ENCODE assay signal across 8 cellular contexts in genomic region chr11:65551572-65552398, GRCh38. TPM values are rescaled to one million over a fixed set of nuclear protein-coding genes. Genes with fewer than 3 reads are reported as not detected.
DNase-seq lines count a peak whose midpoint lies in the region; ATAC-seq, FAIRE-seq and TF ChIP-seq lines count a peak whose summit lies in the region.
"Had no signal": no experiment of that assay in that cellular context is flagged by ENCODE, and none has a peak within 500 bp of the region (broad histone marks: within the 10 kb centered on the region; RNA-seq: fewer than 3 reads in every experiment).

No MANE protein-coding gene starts in this region.

- peak overlapping the region; percentile 50 for H3K27ac Mint-ChIP-seq in activated naive CD8-positive, alpha-beta T cell treated with anti-CD3 and anti-CD28 coated beads for 36 hours

- H3K9me3 ChIP-seq in PC-3 (ENCODE audit: low read length) (no peaks in the 10 kb centered on the region), keratinocyte (ENCODE audit: control insufficient read depth, low read depth, low read length) (no peaks in the 10 kb centered on the region)
- H3K9me3 ChIP-seq: adrenal gland had no signal

- no peaks in the 10 kb centered on the region for H3K9me3 Mint-ChIP-seq in activated naive CD8-positive, alpha-beta T cell treated with anti-CD3 and anti-CD28 coated beads for 36 hours

- peaks cover 60% of the 10 kb centered on the region for H3K4me1 Mint-ChIP-seq in activated naive CD8-positive, alpha-beta T cell treated with anti-CD3 and anti-CD28 coated beads for 36 hours

- peaks cover 23% of the 10 kb centered on the region for H3K36me3 Mint-ChIP-seq in activated naive CD8-positive, alpha-beta T cell treated with anti-CD3 and anti-CD28 coated beads for 36 hours

- H3K4me1 ChIP-seq in PC-3 (ENCODE audit: insufficient read depth, low read length) (peaks cover 37% of the 10 kb centered on the region), keratinocyte (ENCODE audit: control insufficient read depth, extremely low read depth, insufficient read depth, low read length) (peaks cover 18% of the 10 kb centered on the region)

- H3K79me2 ChIP-seq in PC-3 (ENCODE audit: low read length) (peaks cover 19% of the 10 kb centered on the region), keratinocyte (ENCODE audit: control insufficient read depth, insufficient read depth, low read length) (no peaks in the 10 kb centered on the region)

- intact Hi-C loops in PC-3 (cut with micrococcal nuclease): no loop called here

- H3K27ac ChIP-seq in PC-3 (ENCODE audit: low read length) (peak overlapping the region; percentile 14; the same call in 1 of the 2 replicates), keratinocyte (ENCODE audit: control insufficient read depth, insufficient read depth, low read length) (no peak overlapping the region)
- H3K27ac ChIP-seq: adrenal gland had no signal

- CTCF ChIA-PET in PC-3 (lab: Charles Lee): interaction anchor here (0.6 to 2.0 kb wide), 2 partner anchors 10 to 12 kb away, joined by 5 to 7 read pairs; no protein-coding TSS in a partner anchor

- H3K9ac ChIP-seq in PC-3 (ENCODE audit: low read length) (no peak overlapping the region), keratinocyte (ENCODE audit: control insufficient read depth, extremely low read depth, insufficient read depth, low read length) (no peak overlapping the region)

- H3K27me3 Mint-ChIP-seq in activated naive CD8-positive, alpha-beta T cell treated with anti-CD3 and anti-CD28 coated beads for 36 hours: no peaks in the 10 kb centered on the region

- ATAC-seq in HG03175 (IDR thresholded peaks at IDR 0.05; ENCODE audit: unreplicated experiment): peak; percentile 63
- ATAC-seq in PC-3: no peak
- peak; percentile 54 for ATAC-seq in stimulated activated naive CD8-positive, alpha-beta T cell treated with anti-CD3 and anti-CD28 coated beads, Interleukin-15, Interleukin-2, amounts not matched to agents 100 U/mL and 50 U/mL, for 24 hours

- POLR2A ChIA-PET in PC-3 (lab: Charles Lee; ENCODE audit: unreplicated experiment): no interaction called here

- H3K4me2 ChIP-seq in PC-3 (ENCODE audit: low read length) (peak overlapping the region; percentile 68), keratinocyte (ENCODE audit: control insufficient read depth, extremely low read depth, insufficient read depth, low read depth, low read length) (no peak overlapping the region)

- H3F3A ChIP-seq in PC-3 (ENCODE audit: low read length, unreplicated experiment): no peaks in the 10 kb centered on the region

- TF ChIP-seq CTCF in GM12865 (IDR thresholded peaks at IDR 0.05; ENCODE audit: insufficient read depth, low read depth, low read length, missing control alignments) (peak; percentile 72), PC-3 (conservative IDR thresholded peaks at IDR 0.05; ENCODE audit: low read depth, low read length) (peak; percentile 72), keratinocyte (optimal IDR thresholded peaks at IDR 0.05 in 1 of 3, IDR thresholded peaks at IDR 0.05 in 1 of 3, conservative IDR thresholded peaks at IDR 0.05 in 1 of 3; ENCODE audit: extremely low read depth in 1 of 3, insufficient read depth in 2 of 3, low read length in 3 of 3) (peak; percentile 53 to 86 (median 63))

- peaks cover 11% of the 10 kb centered on the region; the same call in 1 of the 2 replicates for H3K36me3 ChIP-seq in PC-3 (ENCODE audit: low read depth, low read length)
- H3K36me3 ChIP-seq in keratinocyte (ENCODE audit: control insufficient read depth in 2 of 2, extremely low read depth in 1 of 2, insufficient read depth in 2 of 2, low read length in 2 of 2): no peaks in the 10 kb centered on the region

- dilution Hi-C loops in keratinocyte (cut with MboI; ENCODE audit: extremely low pct_ligation_motif_present, low sequenced_read_pairs): no loop called here

- no peaks in the 10 kb centered on the region for H3K9me2 ChIP-seq in PC-3 (replicated peaks; ENCODE audit: low read length)

- H4K20me1 ChIP-seq in PC-3 (ENCODE audit: low read length): no peaks in the 10 kb centered on the region
- H4K20me1 ChIP-seq in keratinocyte (ENCODE audit: control insufficient read depth, extremely low read depth, insufficient read depth, low read length): no peaks in the 10 kb centered on the region

- no peaks in the 10 kb centered on the region for H3K9me1 ChIP-seq in keratinocyte (ENCODE audit: control insufficient read depth, extremely low read depth, insufficient read depth, low read length)

- DNase-seq in GM12865 (ENCODE audit: low read depth) (peak; percentile 84), PC-3 (peak; percentile 71), keratinocyte (ENCODE audit: low read depth, low spot score) (no peak), AG20443 (ENCODE audit: low spot score) (no peak)
- peak; percentile 55 for DNase-seq in activated naive CD8-positive, alpha-beta T cell treated with anti-CD3 and anti-CD28 coated beads for 36 hours
- DNase-seq in stimulated activated naive CD8-positive, alpha-beta T cell treated with anti-CD3 and anti-CD28 coated beads, Interleukin-15, Interleukin-2, amounts not matched to agents 100 U/mL and 50 U/mL, for 24 hours: peak; percentile 79

- H3K4me3 ChIP-seq in GM12865 (ENCODE audit: low read depth, low read length) (no peak overlapping the region), PC-3 (ENCODE audit: low read length) (peak overlapping the region; percentile 40; the same call in 1 of the 2 replicates), keratinocyte (ENCODE audit: control insufficient read depth in 2 of 3, extremely low read depth in 1 of 3, insufficient read depth in 2 of 3, low read depth in 1 of 3, low read length in 3 of 3) (no peak overlapping the region)
- H3K4me3 ChIP-seq: adrenal gland had no signal

- no peaks in the 10 kb centered on the region for H3K27me3 ChIP-seq in PC-3 (ENCODE audit: low read length)
- H3K27me3 ChIP-seq in keratinocyte (ENCODE audit: control insufficient read depth, extremely low read depth, insufficient read depth, low read length): no peaks in the 10 kb centered on the region
- H3K27me3 ChIP-seq: adrenal gland had no signal

- TSS peak; percentile 16 for BruUV-seq in PC-3 (replicated peaks; lab: Mats Ljungman, UMichigan)

- no peak overlapping the region for H3K4me3 Mint-ChIP-seq in activated naive CD8-positive, alpha-beta T cell treated with anti-CD3 and anti-CD28 coated beads for 36 hours

- H2AFZ ChIP-seq in PC-3 (ENCODE audit: low read length) (no peak overlapping the region), keratinocyte (ENCODE audit: control insufficient read depth, low read length) (no peak overlapping the region)

- FAIRE-seq in keratinocyte (lab: Jason Lieb, UNC): no peak

RNA-seq across cellular contexts. Expression of gene LTBP3, which starts 6.4 kb away (rescaled TPM):
- 197 and 233 TPM in 2 replicates for total RNA-seq in PC-3 (2014; rRNA removed)
- total RNA-seq in activated naive CD8-positive, alpha-beta T cell treated with anti-CD3 and anti-CD28 coated beads for 36 hours: 10 to 100 TPM; 35.5 to 36.0 TPM
- 9.1 to 23.0 TPM (median 11.0 TPM) in 3 replicates for polyA plus RNA-seq in keratinocyte
- 4.4 TPM for polyA plus RNA-seq in keratinocyte (2011; ENCODE audit: low read depth)
- polyA plus RNA-seq in keratinocyte (2011; cell fraction: cytosol; rRNA removed): 6.9 and 16.8 TPM in 2 replicates
- 45.1 and 57.9 TPM in 2 replicates for polyA plus RNA-seq in keratinocyte (2011; cell fraction: nucleus; rRNA removed)
- polyA plus RNA-seq in keratinocyte (2012; ENCODE audit: low replicate concordance): 8.9 and 26.6 TPM in 2 replicates
- 8.8 to 64.5 TPM (median 10.5 TPM) in 3 replicates for polyA minus RNA-seq in keratinocyte
- 32.8 TPM for polyA minus RNA-seq in keratinocyte (2011; cell fraction: cytosol; rRNA and poly(A)+ RNA removed)
- polyA minus RNA-seq in keratinocyte (2011; cell fraction: nucleus; rRNA and poly(A)+ RNA removed): 30.0 and 30.3 TPM in 2 replicates

RNA-seq across cellular contexts. Expression of gene ZNRD2, which starts 18.5 kb away (rescaled TPM):
- total RNA-seq in PC-3 (2014; rRNA removed): 126 and 206 TPM in 2 replicates
- 10 to 100 TPM; 59.1 to 63.3 TPM for total RNA-seq in activated naive CD8-positive, alpha-beta T cell treated with anti-CD3 and anti-CD28 coated beads for 36 hours
- polyA plus RNA-seq in keratinocyte: 33.6 to 48.5 TPM (median 47.5 TPM) in 3 replicates
- polyA plus RNA-seq in keratinocyte (2011; ENCODE audit: low read depth): 9.1 TPM
- polyA plus RNA-seq in keratinocyte (2011; cell fraction: cytosol; rRNA removed): 29.1 and 56.1 TPM in 2 replicates
- 34.2 and 37.8 TPM in 2 replicates for polyA plus RNA-seq in keratinocyte (2011; cell fraction: nucleus; rRNA removed)
- 47.2 and 82.7 TPM in 2 replicates for polyA plus RNA-seq in keratinocyte (2012; ENCODE audit: low replicate concordance)
- 8.8 to 35.2 TPM (median 10.5 TPM) in 3 replicates for polyA minus RNA-seq in keratinocyte
- 33.8 TPM for polyA minus RNA-seq in keratinocyte (2011; cell fraction: cytosol; rRNA and poly(A)+ RNA removed)
- 12.9 and 16.0 TPM in 2 replicates for polyA minus RNA-seq in keratinocyte (2011; cell fraction: nucleus; rRNA and poly(A)+ RNA removed)

RNA-seq across cellular contexts. Expression of gene FAM89B, which starts 20.6 kb away (rescaled TPM):
- total RNA-seq in PC-3 (2014; rRNA removed): 76.3 and 87.7 TPM in 2 replicates
- total RNA-seq in activated naive CD8-positive, alpha-beta T cell treated with anti-CD3 and anti-CD28 coated beads for 36 hours: 10 to 100 TPM; 13.6 to 15.0 TPM
- polyA plus RNA-seq in keratinocyte: 11.5 to 37.6 TPM (median 13.5 TPM) in 3 replicates
- polyA plus RNA-seq in keratinocyte (2011; ENCODE audit: low read depth): 1.3 TPM
- 18.0 and 37.6 TPM in 2 replicates for polyA plus RNA-seq in keratinocyte (2011; cell fraction: cytosol; rRNA removed)
- 8.8 and 17.8 TPM in 2 replicates for polyA plus RNA-seq in keratinocyte (2011; cell fraction: nucleus; rRNA removed)
- polyA plus RNA-seq in keratinocyte (2012; ENCODE audit: low replicate concordance): 17.0 and 20.6 TPM in 2 replicates
- polyA minus RNA-seq in keratinocyte: 8.9 to 33.5 TPM (median 20.7 TPM) in 3 replicates
- polyA minus RNA-seq in keratinocyte (2011; cell fraction: cytosol; rRNA and poly(A)+ RNA removed): 30.5 TPM
- polyA minus RNA-seq in keratinocyte (2011; cell fraction: nucleus; rRNA and poly(A)+ RNA removed): 2.1 and 9.4 TPM in 2 replicates

RNA-seq across cellular contexts. Expression of gene EHBP1L1, which starts 24.1 kb away (rescaled TPM):
- 126 and 200 TPM in 2 replicates for total RNA-seq in PC-3 (2014; rRNA removed)
- 10 to 100 TPM; 55.7 to 60.0 TPM for total RNA-seq in activated naive CD8-positive, alpha-beta T cell treated with anti-CD3 and anti-CD28 coated beads for 36 hours
- 8.5 to 14.0 TPM (median 10.4 TPM) in 3 replicates for polyA plus RNA-seq in keratinocyte
- polyA plus RNA-seq in keratinocyte (2011; ENCODE audit: low read depth): 28.9 TPM
- 5.2 and 16.1 TPM in 2 replicates for polyA plus RNA-seq in keratinocyte (2011; cell fraction: cytosol; rRNA removed)
- polyA plus RNA-seq in keratinocyte (2011; cell fraction: nucleus; rRNA removed): 35.7 and 50.9 TPM in 2 replicates
- polyA plus RNA-seq in keratinocyte (2012; ENCODE audit: low replicate concordance): 12.7 and 19.8 TPM in 2 replicates
- polyA minus RNA-seq in keratinocyte: 9.8 to 25.0 TPM (median 16.6 TPM) in 3 replicates
- polyA minus RNA-seq in keratinocyte (2011; cell fraction: cytosol; rRNA and poly(A)+ RNA removed): 36.8 TPM
- 21.4 and 21.5 TPM in 2 replicates for polyA minus RNA-seq in keratinocyte (2011; cell fraction: nucleus; rRNA and poly(A)+ RNA removed)

RNA-seq across cellular contexts. Expression of gene SCYL1, which starts 26.9 kb away (rescaled TPM):
- 201 and 262 TPM in 2 replicates for total RNA-seq in PC-3 (2014; rRNA removed)
- total RNA-seq in activated naive CD8-positive, alpha-beta T cell treated with anti-CD3 and anti-CD28 coated beads for 36 hours: 10 to 100 TPM; 70.5 to 80.3 TPM
- polyA plus RNA-seq in keratinocyte: 31.3 to 51.2 TPM (median 44.1 TPM) in 3 replicates
- 25.3 TPM for polyA plus RNA-seq in keratinocyte (2011; ENCODE audit: low read depth)
- 40.7 and 65.2 TPM in 2 replicates for polyA plus RNA-seq in keratinocyte (2011; cell fraction: cytosol; rRNA removed)
- polyA plus RNA-seq in keratinocyte (2011; cell fraction: nucleus; rRNA removed): 52.1 and 72.4 TPM in 2 replicates
- 33.0 and 44.5 TPM in 2 replicates for polyA plus RNA-seq in keratinocyte (2012; ENCODE audit: low replicate concordance)
- polyA minus RNA-seq in keratinocyte: 34.8 to 75.0 TPM (median 43.7 TPM) in 3 replicates
- 43.0 TPM for polyA minus RNA-seq in keratinocyte (2011; cell fraction: cytosol; rRNA and poly(A)+ RNA removed)
- polyA minus RNA-seq in keratinocyte (2011; cell fraction: nucleus; rRNA and poly(A)+ RNA removed): 24.6 and 32.7 TPM in 2 replicates

Comparison
In these comparisons a context has a peak if more than half of its experiments do, and no peak if none do; other contexts are left out.
1. DNase-seq: peak in GM12865 (single experiment), PC-3 (single experiment), activated naive CD8-positive, alpha-beta T cell treated with anti-CD3 and anti-CD28 coated beads for 36 hours (single experiment) and stimulated activated naive CD8-positive, alpha-beta T cell treated with anti-CD3 and anti-CD28 coated beads, Interleukin-15, Interleukin-2, amounts not matched to agents 100 U/mL and 50 U/mL, for 24 hours (single experiment); none in keratinocyte (single experiment) and AG20443 (single experiment).
2. Peak in every context shown above with its lines, with median percentiles within 50 percentile points of each other: CTCF ChIP-seq.